Comparison of ENCODE assay signal across 1 cellular context in genomic region chr9:88973281-88974045, GRCh38.
TF ChIP-seq lines count a peak whose summit lies in the region.

No MANE protein-coding gene starts in this region.

TF ChIP-seq in HEK293, 187 proteins besides CTCF, POLR2A, EP300 and RAD21 (continued from another document):
- TF ChIP-seq ZNF391 (tag by site-specific recombination; IDR thresholded peaks at IDR 0.05; ENCODE audit: borderline replicate concordance, low read depth) (no peak), ZNF670 (tag by site-specific recombination; IDR thresholded peaks at IDR 0.05; ENCODE audit: low read depth) (no peak), ZNF211 (tag by site-specific recombination; IDR thresholded peaks at IDR 0.05; ENCODE audit: low read depth) (0 out of 2 replicates have a peak, but pooled peaks have one; percentile 12), INSM2 (tag by site-specific recombination; IDR thresholded peaks at IDR 0.05) (no peak), ZBTB44 (tag by site-specific recombination; IDR thresholded peaks at IDR 0.05) (no peak), PBX3 (CRISPR knock-in tag; IDR thresholded peaks at IDR 0.05) (no peak), PRDM6 (tag by site-specific recombination; IDR thresholded peaks at IDR 0.05) (no peak), SP3 (tag by site-specific recombination; IDR thresholded peaks at IDR 0.05) (no peak), ZNF148 (tag by site-specific recombination; IDR thresholded peaks at IDR 0.05; ENCODE audit: borderline replicate concordance) (0 out of 2 replicates have a peak, but pooled peaks have one; percentile 9), ZNF692 (tag by site-specific recombination; IDR thresholded peaks at IDR 0.05) (no peak), IKZF3 (tag by site-specific recombination; IDR thresholded peaks at IDR 0.05) (no peak), ZNF133 (tag by site-specific recombination; IDR thresholded peaks at IDR 0.05) (no peak), BCL11B (tag by site-specific recombination; IDR thresholded peaks at IDR 0.05; ENCODE audit: low read depth) (no peak)
TF ChIP-seq in HEK293: peak in this region for 3.
